14 cellular contexts compared by ENCODE assay signal in the genomic region with DNA sequence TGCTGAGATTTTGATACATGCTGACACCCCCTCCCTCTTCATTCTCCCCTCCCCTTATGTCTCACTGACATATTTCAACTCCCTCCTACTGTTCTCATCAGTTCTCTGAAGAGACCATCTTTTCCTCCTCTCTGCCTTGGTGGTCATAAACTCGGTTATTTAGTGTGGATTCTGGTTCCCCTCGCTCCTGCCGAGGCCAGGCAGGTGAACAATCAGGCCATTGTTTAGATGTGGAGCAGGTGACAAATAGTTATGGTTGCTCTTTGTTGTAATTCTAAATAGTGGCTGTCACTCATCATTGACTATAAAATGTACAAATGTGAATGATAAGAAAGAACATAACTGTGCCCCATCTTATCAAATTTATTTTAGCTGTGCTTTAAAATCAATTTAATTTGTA.
DNase-seq lines count a peak whose midpoint lies in the region; ATAC-seq and TF ChIP-seq lines count a peak whose summit lies in the region.
"Had no signal": no experiment of that assay in that cellular context is flagged by ENCODE, and none has a peak within 500 bp of the region (broad histone marks: within the 10 kb centered on the region; RNA-seq: fewer than 3 reads in every experiment).

No MANE protein-coding gene starts in this region.

- H3K27ac ChIP-seq in GM23338 (ENCODE audit: low read depth) (peak overlapping the region; percentile 92), tibial artery (no peak overlapping the region)

- H4K20me1 ChIP-seq in GM23338 (replicated peaks; ENCODE audit: insufficient read depth): no peaks in the 10 kb centered on the region

- TF ChIP-seq CTCF in GM23338 (conservative IDR thresholded peaks at IDR 0.05; ENCODE audit: low read depth in 2 of 2) (no peak), tibial artery (IDR thresholded peaks at IDR 0.05) (no peak)

- no peaks in the 10 kb centered on the region for H3K9me3 ChIP-seq in T-helper 17 cell (ENCODE audit: control insufficient read depth, low read length, poor library complexity, severe bottlenecking)
- no peaks in the 10 kb centered on the region for H3K9me3 ChIP-seq in iPS-15b (ENCODE audit: control insufficient read depth, insufficient read depth, low read length)
- no peaks in the 10 kb centered on the region for H3K9me3 ChIP-seq in tibial artery

- peaks cover 32% of the 10 kb centered on the region for H3K4me1 ChIP-seq in GM23338 (ENCODE audit: insufficient read depth)
- H3K4me1 ChIP-seq in iPS-15b (ENCODE audit: control insufficient read depth, insufficient read depth, low read length): peaks cover 23% of the 10 kb centered on the region
- peaks cover 0 to 16% (median 4%) of the 10 kb centered on the region in 4 donors for H3K4me1 ChIP-seq in tibial artery

- no peak overlapping the region for H3K9ac ChIP-seq in iPS-15b (ENCODE audit: low read depth, low read length)

- H3K4me3 ChIP-seq in GM23338: peak overlapping the region; percentile 40
- peak overlapping the region; percentile 27 for H3K4me3 ChIP-seq in iPS-15b (ENCODE audit: low read depth, low read length)
- H3K4me3 ChIP-seq in tibial artery: no peak overlapping the region
- no peak overlapping the region for H3K4me3 ChIP-seq in H7 (ENCODE audit: insufficient read depth, low read depth, low read length)

- H2AFZ ChIP-seq in GM23338: no peak overlapping the region

- no peaks in the 10 kb centered on the region for H3K27me3 ChIP-seq in GM23338 (ENCODE audit: insufficient read depth)
- H3K27me3 ChIP-seq in iPS-15b (ENCODE audit: control insufficient read depth, insufficient read depth, low read length): no peaks in the 10 kb centered on the region
- H3K27me3 ChIP-seq in tibial artery: no peaks in the 10 kb centered on the region
- H3K27me3 ChIP-seq in H7 (ENCODE audit: control insufficient read depth, insufficient read depth, low read length): no peaks in the 10 kb centered on the region

- H3K79me2 ChIP-seq in GM23338 (replicated peaks; ENCODE audit: insufficient read depth): no peaks in the 10 kb centered on the region

- H3K27me3 Mint-ChIP-seq in GM23338 (ENCODE audit: insufficient read depth, low read depth, poor library complexity): peaks cover 9% of the 10 kb centered on the region
- no peaks in the 10 kb centered on the region for H3K27me3 Mint-ChIP-seq in T-helper 17 cell

- peak overlapping the region; percentile 69 for H3K4me2 ChIP-seq in GM23338

- intact Hi-C loops in tibial artery (cut with DNase I; ENCODE audit: low total_unique reads): loop anchor here (2.0 kb wide), 1 partner anchor 32 kb away; no protein-coding TSS in a partner anchor

- no peak for ATAC-seq in GM23338
- ATAC-seq in T-helper 17 cell: no peak
- no peak for ATAC-seq in GM18873 (IDR thresholded peaks at IDR 0.05; ENCODE audit: low FRiP score, unreplicated experiment)

- DNase-seq in NCI-H1417 (lab: John Stamatoyannopoulos, UW) (peak in 2 of 3 experiments; percentile 12 to 65), NCI-H1417 treated with DMSO at 0.1 percent for 48 hours (lab: John Stamatoyannopoulos, UW) (no peak), GM23338 (ENCODE audit: low spot score) (no peak), T-helper 17 cell (no peak), tibial artery (no peak), H7 (no peak)
- DNase-seq: HFFc6, NCI-H2081, SHP77 treated with DMSO at 0.1 percent for 48 hours, small intestine had no signal

- H3K27ac Mint-ChIP-seq in GM23338 (peak overlapping the region; percentile 92), T-helper 17 cell (peak overlapping the region; percentile 95)
- H3K27ac Mint-ChIP-seq: HFFc6, mesothelial cell of epicardium had no signal

- H3K4me3 Mint-ChIP-seq in GM23338 (peak overlapping the region; percentile 61), T-helper 17 cell (peak overlapping the region; percentile 45)
- H3K4me3 Mint-ChIP-seq: HFFc6, mesothelial cell of epicardium had no signal

- no peaks in the 10 kb centered on the region for H3K9me2 ChIP-seq in GM23338 (ENCODE audit: insufficient read depth)

- peaks cover 7% of the 10 kb centered on the region; the same call in 1 of the 2 replicates for H3F3A ChIP-seq in GM23338 (replicated peaks; ENCODE audit: low read depth)

- H3K36me3 ChIP-seq in GM23338 (ENCODE audit: insufficient read depth): no peaks in the 10 kb centered on the region
- no peaks in the 10 kb centered on the region for H3K36me3 ChIP-seq in iPS-15b (ENCODE audit: control insufficient read depth, insufficient read depth, low read length)
- H3K36me3 ChIP-seq in tibial artery: no peaks in the 10 kb centered on the region
- no peaks in the 10 kb centered on the region for H3K36me3 ChIP-seq in H7 (replicated peaks; ENCODE audit: control insufficient read depth, insufficient read depth, low read length)

- H3K36me3 Mint-ChIP-seq in GM23338 (ENCODE audit: low read depth): no peaks in the 10 kb centered on the region; the same call in 2 of the 3 replicates
- H3K36me3 Mint-ChIP-seq in T-helper 17 cell (ENCODE audit: low read depth): no peaks in the 10 kb centered on the region
- H3K36me3 Mint-ChIP-seq: brain, mesothelial cell of epicardium had no signal

- no peaks in the 10 kb centered on the region; the same call in 2 of the 3 replicates for H3K9me3 Mint-ChIP-seq in GM23338
- H3K9me3 Mint-ChIP-seq: HFFc6 had no signal

- H3K4me1 Mint-ChIP-seq in GM23338 (peaks cover 40% of the 10 kb centered on the region), T-helper 17 cell (peaks cover 29% of the 10 kb centered on the region)

TF ChIP-seq in GM23338, 12 proteins besides CTCF, POLR2A, EP300 and RAD21 (continues in another document):
- TF ChIP-seq STAT1 (IDR thresholded peaks at IDR 0.05; ENCODE audit: unreplicated experiment) (no peak), JUNB (IDR thresholded peaks at IDR 0.05; ENCODE audit: unreplicated experiment) (no peak), REST (IDR thresholded peaks at IDR 0.05; ENCODE audit: unreplicated experiment) (no peak), EZH2 (IDR thresholded peaks at IDR 0.05; ENCODE audit: low read depth, unreplicated experiment) (no peak), ZNF331 (CRISPR knock-in tag; IDR thresholded peaks at IDR 0.05; ENCODE audit: low read depth) (no peak)

Comparison
In these comparisons a context has a peak if more than half of its experiments do, and no peak if none do; other contexts are left out.
1. DNase-seq: peak in NCI-H1417 (2 of 3); none in NCI-H1417 treated with DMSO at 0.1 percent for 48 hours (single experiment), GM23338 (single experiment), T-helper 17 cell (0 of 3), tibial artery (0 of 2) and H7 (single experiment).
2. H3K4me3 ChIP-seq: peak in GM23338 (single experiment) and iPS-15b (single experiment); none in tibial artery (0 of 2) and H7 (single experiment).